Comparison of ENCODE assay signal across 26 cellular contexts in the genomic region with DNA sequence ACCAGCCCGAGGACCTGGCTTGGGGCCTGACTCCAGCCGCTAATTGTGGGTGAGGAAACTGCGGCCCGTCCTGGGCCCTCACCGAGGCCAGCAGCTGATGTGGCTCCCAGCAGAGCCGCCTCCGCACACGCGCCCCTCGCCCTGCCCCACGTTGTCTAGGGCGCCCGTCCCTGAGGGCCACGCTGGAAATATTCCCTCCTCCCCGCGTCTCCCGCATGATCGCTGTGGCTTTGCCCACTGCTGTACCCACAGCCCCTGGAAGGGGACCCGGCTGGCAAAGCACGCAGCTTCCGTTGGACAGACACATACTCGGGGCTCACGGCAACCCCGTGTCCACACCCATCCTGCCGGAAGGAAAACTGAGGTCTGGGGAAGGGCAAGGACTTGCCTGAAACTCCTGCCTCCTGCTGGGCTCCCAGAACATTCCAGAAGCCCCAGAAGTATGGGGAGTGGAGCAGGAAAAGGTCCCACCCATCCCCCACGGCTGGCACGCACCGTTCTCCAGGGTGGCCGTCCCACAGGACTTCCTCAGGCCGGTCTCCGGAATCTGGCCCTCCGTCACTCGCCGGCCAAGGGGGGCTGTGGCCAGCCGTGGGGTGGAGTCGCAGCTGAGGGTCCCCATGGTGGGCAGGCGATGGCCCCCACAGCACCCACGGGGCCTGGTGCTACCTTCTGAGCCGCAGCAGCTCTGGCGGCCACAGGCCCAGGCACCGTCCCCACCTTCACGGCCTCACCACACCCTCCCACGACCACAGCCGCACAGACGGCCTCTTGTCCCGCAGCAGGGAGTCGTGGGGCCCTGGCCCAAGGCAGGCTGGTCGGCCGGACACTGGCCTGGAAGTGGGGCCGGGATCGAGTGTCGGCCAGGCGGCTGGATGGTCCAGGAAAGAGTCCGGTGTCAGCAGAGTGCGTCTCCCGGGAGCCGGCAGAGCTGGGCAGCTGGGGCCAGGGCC. TPM values are rescaled to one million over a fixed set of nuclear protein-coding genes. Genes with fewer than 3 reads are reported as not detected.
DNase-seq lines count a peak whose midpoint lies in the region; ATAC-seq, FAIRE-seq and TF ChIP-seq lines count a peak whose summit lies in the region.
"Had no signal": no experiment of that assay in that cellular context is flagged by ENCODE, and none has a peak within 500 bp of the region (broad histone marks: within the 10 kb centered on the region; RNA-seq: fewer than 3 reads in every experiment).

No MANE protein-coding gene starts in this region.

- no peak for FAIRE-seq in HepG2 (lab: Jason Lieb, UNC)
- FAIRE-seq: endothelial cell of umbilical vein had no signal

- TF ChIP-seq RAD21 in HepG2 (CRISPR knock-in tag; IDR thresholded peaks at IDR 0.05) = no peak

- no peak overlapping the region for H3K27ac ChIP-seq in gastroesophageal sphincter
- H3K27ac ChIP-seq in HepG2 (ENCODE audit: extremely low read length, insufficient read depth, low read length) = no peak overlapping the region
- peak overlapping the region; percentile 78 for H3K27ac ChIP-seq in psoas muscle
- H3K27ac ChIP-seq: C4-2B, KMS-11, ovary, sigmoid colon, vagina had no signal

- in situ Hi-C loops in HepG2 (cut with HindIII; ENCODE audit: extremely low pct_ligation_motif_present, low pct_unique_long_range_greater_than_20kb) = no loop called here

- intact Hi-C loops in HepG2 (cut with micrococcal nuclease; ENCODE audit: unreplicated experiment) = no loop called here
- intact Hi-C loops in psoas muscle (cut with DNase I) = no loop called here
- intact Hi-C loops in left colon (cut with DNase I, micrococcal nuclease) = no loop called here

- no TSS peak for BruUV-seq in HepG2 (replicated peaks; lab: Mats Ljungman, UMichigan)

- H3K4me1 ChIP-seq in NT2/D1 (ENCODE audit: insufficient read depth, insufficient read length) (peaks cover 19% of the 10 kb centered on the region), gastroesophageal sphincter (no peaks in the 10 kb centered on the region), HepG2 (ENCODE audit: insufficient read depth, low read length) (no peaks in the 10 kb centered on the region), psoas muscle (peaks cover 7% of the 10 kb centered on the region)
- H3K4me1 ChIP-seq: breast epithelium, sigmoid colon, vagina had no signal

- WGBS in gastroesophageal sphincter (ENCODE audit: low coverage in 1 of 2), 2 donors = 58% methylated on average over 5 of the region's 57 CpGs; no CpG with 5 or more reads in 1 of the 2 donors
- WGBS in HepG2 (ENCODE audit: low lambda C conversion rate) = 67% methylated on average over 22 of the region's 57 CpGs
- 48 to 53% (median 52%) methylated on average over 54 to 57 of the region's 57 CpGs for WGBS in psoas muscle, 3 donors

- H2AFZ ChIP-seq in HepG2 (ENCODE audit: low read length) = no peak overlapping the region

- H3K27me3 ChIP-seq in NT2/D1 (ENCODE audit: insufficient read depth, insufficient read length) (no peaks in the 10 kb centered on the region), gastroesophageal sphincter (peaks cover 21% of the 10 kb centered on the region), HepG2 (ENCODE audit: control insufficient read depth in 1 of 2, insufficient read depth in 2 of 2, low read length in 2 of 2) (peaks cover 5 to 31% of the 10 kb centered on the region in 2 experiments; a peak in 4 of 5 replicates), psoas muscle (ENCODE audit: insufficient read depth in 3 of 3, low read length in 2 of 3) (peaks cover 0 to 4% (median 0%) of the 10 kb centered on the region in 3 donors)
- H3K27me3 ChIP-seq: ovary, sigmoid colon, vagina had no signal

- TF ChIP-seq CTCF in gastroesophageal sphincter (IDR thresholded peaks at IDR 0.05) = no peak
- TF ChIP-seq CTCF in HepG2 (CRISPR knock-in tag; IDR thresholded peaks at IDR 0.05) = no peak
- TF ChIP-seq CTCF in psoas muscle (IDR thresholded peaks at IDR 0.05) = no peak

- TF ChIP-seq POLR2A in gastroesophageal sphincter (IDR thresholded peaks at IDR 0.05) (no peak), HepG2 (IDR thresholded peaks at IDR 0.05; ENCODE audit: insufficient read depth in 1 of 2, low read depth in 2 of 2, low read length in 2 of 2) (no peak)

- H3K36me3 ChIP-seq in NT2/D1 (ENCODE audit: insufficient read depth, insufficient read length, low read length) = no peaks in the 10 kb centered on the region
- no peaks in the 10 kb centered on the region for H3K36me3 ChIP-seq in gastroesophageal sphincter
- H3K36me3 ChIP-seq in HepG2 (replicated peaks in 1 of 2; ENCODE audit: control insufficient read depth in 1 of 2, insufficient read depth in 2 of 2, low read length in 2 of 2) = no peaks in the 10 kb centered on the region
- H3K36me3 ChIP-seq in psoas muscle (ENCODE audit: insufficient read depth in 1 of 2, low read depth in 1 of 2) = no peaks in the 10 kb centered on the region
- H3K36me3 ChIP-seq: breast epithelium, ovary, sigmoid colon, vagina had no signal

- H3K4me3 ChIP-seq in NT2/D1 (ENCODE audit: insufficient read length, low read depth) (no peak overlapping the region), gastroesophageal sphincter (no peak overlapping the region), HepG2 (replicated peaks in 1 of 3; ENCODE audit: insufficient read depth in 1 of 3, low read depth in 2 of 3, low read length in 3 of 3) (no peak overlapping the region), psoas muscle (peak overlapping the region; percentile 60)
- H3K4me3 ChIP-seq: ovary, sigmoid colon, vagina had no signal

- no peak overlapping the region for H3K4me2 ChIP-seq in HepG2 (ENCODE audit: low read depth, low read length)
- H3K4me2 ChIP-seq: KMS-11 had no signal

- POLR2A ChIA-PET in HepG2 (lab: Yijun Ruan, JAX) = no interaction called here

- no peaks in the 10 kb centered on the region for H3K79me2 ChIP-seq in HepG2 (ENCODE audit: insufficient read depth, low read length)

- H3K9ac ChIP-seq in NT2/D1 (ENCODE audit: insufficient read length, low read depth) (peak overlapping the region; percentile 53), HepG2 (ENCODE audit: insufficient read depth, low read depth, low read length) (no peak overlapping the region)
- H3K9ac ChIP-seq: KMS-11 had no signal

- H4K20me1 ChIP-seq in HepG2 (ENCODE audit: insufficient read depth, low read length) = no peaks in the 10 kb centered on the region

- DNase-seq in NT2/D1 (ENCODE audit: low read depth, low spot score) = no peak
- no peak for DNase-seq in HepG2 (ENCODE audit: low spot score)
- DNase-seq in psoas muscle = peak in 1 of 2 donors; percentile 38
- DNase-seq in kidney glomerular epithelial cell (lab: John Stamatoyannopoulos, UW) = no peak
- no peak for DNase-seq in SK-N-DZ (ENCODE audit: low spot score)
- no peak for DNase-seq in left colon
- DNase-seq: activated B cell treated with CpG ODN at 0.5 μM for 24 hours; activated CD4-positive, alpha-beta memory T cell treated with anti-CD3 and anti-CD28 coated beads for 36 hours; mesendoderm; naive thymus-derived CD4-positive, alpha-beta T cell; NCI-H146; NCI-H2171; NCI-H69; ovary; SHP77; sigmoid colon; SW 1271 had no signal

- TF ChIP-seq EP300 in gastroesophageal sphincter (IDR thresholded peaks at IDR 0.05) (no peak), HepG2 (IDR thresholded peaks at IDR 0.05; ENCODE audit: low read depth in 2 of 2, low read length in 2 of 2) (no peak), HepG2 (CRISPR knock-in tag; IDR thresholded peaks at IDR 0.05; ENCODE audit: borderline replicate concordance) (no peak)

- ATAC-seq in gastroesophageal sphincter = peak; percentile 28
- peak; percentile 68 for ATAC-seq in HepG2
- ATAC-seq in psoas muscle = peak; percentile 74 to 89 (median 83)
- ATAC-seq in GM18867 (IDR thresholded peaks at IDR 0.05; ENCODE audit: unreplicated experiment) = no peak
- ATAC-seq in left colon = no peak
- ATAC-seq: naive thymus-derived CD4-positive, alpha-beta T cell had no signal

- H3K9me3 ChIP-seq in NT2/D1 (ENCODE audit: insufficient read depth, low read length) (no peaks in the 10 kb centered on the region), gastroesophageal sphincter (no peaks in the 10 kb centered on the region), HepG2 (ENCODE audit: low read length) (no peaks in the 10 kb centered on the region), psoas muscle (no peaks in the 10 kb centered on the region)
- H3K9me3 ChIP-seq: breast epithelium, ovary, sigmoid colon, vagina had no signal

- CTCF ChIA-PET in HepG2 (lab: Yijun Ruan, JAX; ENCODE audit: low intra/inter-chr PET ratio, low total read pairs) = no interaction called here

RNA-seq across cellular contexts. Expression of a gene that starts 13.6 kb away (rescaled TPM):
- total RNA-seq in gastroesophageal sphincter (10 to 100 TPM; 14.7 to 24.6 (median 20.4) TPM), HepG2 (2016; rRNA removed; fragmentation: Illumina TruSeq; extraction: Trizol) (4.8 and 9.0 TPM in 2 replicates), psoas muscle (1 to 10 TPM; 4.5 to 9.7 (median 5.4) TPM), left colon (1 to 10 TPM; 4.7 to 9.4 TPM)
- total RNA-seq in HepG2 (2016; cell fraction: cytosol; rRNA removed; fragmentation: Illumina TruSeq; extraction: Trizol; ENCODE audit: low read depth) = 11.0 and 12.0 TPM in 2 replicates
- total RNA-seq in HepG2 (2016; cell fraction: insoluble cytoplasmic fraction; rRNA removed; fragmentation: Illumina TruSeq; extraction: Trizol) = 3.9 and 8.8 TPM in 2 replicates
- total RNA-seq in HepG2 (2016; cell fraction: membrane; rRNA removed; fragmentation: Illumina TruSeq; extraction: Trizol) = 12.6 and 14.2 TPM in 2 replicates
- 7.1 and 9.7 TPM in 2 replicates for total RNA-seq in HepG2 (2016; cell fraction: nucleus; rRNA removed; fragmentation: Illumina TruSeq; extraction: Trizol)
- polyA plus RNA-seq in HepG2 (2011; rRNA removed) (18.3 and 35.8 TPM in 2 replicates), psoas muscle (1 to 10 TPM; 2.2 to 2.8 (median 2.2) TPM)
- 12.4 and 18.0 TPM in 2 replicates for polyA plus RNA-seq in HepG2 (2011; cell fraction: cytosol; rRNA removed)
- polyA plus RNA-seq in HepG2 (2011; cell fraction: nucleus; rRNA removed) = 247 and 276 TPM in 2 replicates
- 21.5 and 36.3 TPM in 2 replicates for polyA plus RNA-seq in HepG2 (2012)
- polyA plus RNA-seq in HepG2 (2016; cell fraction: cytosol; fragmentation: Illumina TruSeq; extraction: Trizol; ENCODE audit: low read depth) = 11.4 and 12.5 TPM in 2 replicates
- polyA plus RNA-seq in HepG2 (2016; cell fraction: insoluble cytoplasmic fraction; fragmentation: Illumina TruSeq; extraction: Trizol; ENCODE audit: low read depth) = 4.7 and 5.3 TPM in 2 replicates
- 13.0 and 14.2 TPM in 2 replicates for polyA plus RNA-seq in HepG2 (2016; cell fraction: membrane; fragmentation: Illumina TruSeq; extraction: Trizol; ENCODE audit: low read depth)
- polyA plus RNA-seq in HepG2 (2016; cell fraction: nucleus; fragmentation: Illumina TruSeq; extraction: Trizol; ENCODE audit: insufficient read depth, low read depth) = 30.5 and 30.9 TPM in 2 replicates
- polyA minus RNA-seq in HepG2 (2011; rRNA and poly(A)+ RNA removed; ENCODE audit: low replicate concordance) = 39.0 TPM in 1 of 2 replicates, not detected in the other
- polyA minus RNA-seq in HepG2 (2011; cell fraction: cytosol; rRNA and poly(A)+ RNA removed) = 11.5 and 24.1 TPM in 2 replicates
- polyA minus RNA-seq in HepG2 (2011; cell fraction: nucleus; rRNA and poly(A)+ RNA removed) = 14.5 and 16.0 TPM in 2 replicates
- polyA plus RNA-seq in SK-N-DZ (2014; cell fraction: cytosol; rRNA removed) = 18.4 and 19.9 TPM in 2 replicates
- polyA plus RNA-seq in SK-N-DZ (2014; cell fraction: nucleus; rRNA removed) = 143 and 144 TPM in 2 replicates
- total RNA-seq: activated B cell treated with CpG ODN at 0.5 μM for 24 hours had no signal
- polyA plus RNA-seq: naive thymus-derived CD4-positive, alpha-beta T cell had no signal

RNA-seq across cellular contexts. Expression of a gene that starts 21.9 kb away (rescaled TPM):
- total RNA-seq in gastroesophageal sphincter (under 1 TPM in 3 of 4 donors, not detected in 1; 0.20 to 0.46 (median 0.40) TPM), HepG2 (2016; rRNA removed; fragmentation: Illumina TruSeq; extraction: Trizol) (0.21 and 0.33 TPM in 2 replicates), psoas muscle (under 1 TPM; 0.26 to 0.40 (median 0.35) TPM), left colon (1 to 10 TPM; 3.1 to 5.9 TPM)
- total RNA-seq in HepG2 (2016; cell fraction: cytosol; rRNA removed; fragmentation: Illumina TruSeq; extraction: Trizol; ENCODE audit: low read depth) = 0.30 and 0.44 TPM in 2 replicates
- total RNA-seq in HepG2 (2016; cell fraction: insoluble cytoplasmic fraction; rRNA removed; fragmentation: Illumina TruSeq; extraction: Trizol) = 0.30 TPM in 1 of 2 replicates, not detected in the other
- total RNA-seq in HepG2 (2016; cell fraction: membrane; rRNA removed; fragmentation: Illumina TruSeq; extraction: Trizol) = 0.37 and 0.45 TPM in 2 replicates
- 0.22 TPM in 1 of 2 replicates, not detected in the other for total RNA-seq in HepG2 (2016; cell fraction: nucleus; rRNA removed; fragmentation: Illumina TruSeq; extraction: Trizol)
- polyA plus RNA-seq in HepG2 (2011; rRNA removed) (0.29 and 0.39 TPM in 2 replicates), psoas muscle (1 to 10 TPM in 1 of 3 donors, under 1 TPM in 2; 0.08 to 1.8 (median 0.33) TPM)
- polyA plus RNA-seq in HepG2 (2011; cell fraction: cytosol; rRNA removed) = 0.42 and 0.60 TPM in 2 replicates
- polyA plus RNA-seq in HepG2 (2011; cell fraction: nucleus; rRNA removed) = 1.9 and 2.3 TPM in 2 replicates
- polyA plus RNA-seq in HepG2 (2012) = 1.7 and 2.3 TPM in 2 replicates
- 0.62 and 0.89 TPM in 2 replicates for polyA plus RNA-seq in HepG2 (2016; cell fraction: cytosol; fragmentation: Illumina TruSeq; extraction: Trizol; ENCODE audit: low read depth)
- polyA plus RNA-seq in HepG2 (2016; cell fraction: insoluble cytoplasmic fraction; fragmentation: Illumina TruSeq; extraction: Trizol; ENCODE audit: low read depth) = 0.33 and 0.51 TPM in 2 replicates
- polyA plus RNA-seq in HepG2 (2016; cell fraction: membrane; fragmentation: Illumina TruSeq; extraction: Trizol; ENCODE audit: low read depth) = 0.74 and 0.99 TPM in 2 replicates
- 0.89 and 1.4 TPM in 2 replicates for polyA plus RNA-seq in HepG2 (2016; cell fraction: nucleus; fragmentation: Illumina TruSeq; extraction: Trizol; ENCODE audit: insufficient read depth, low read depth)
- polyA minus RNA-seq in HepG2 (2011; rRNA and poly(A)+ RNA removed; ENCODE audit: low replicate concordance) = 1.1 TPM in 1 of 2 replicates, not detected in the other
- polyA minus RNA-seq in HepG2 (2011; cell fraction: cytosol; rRNA and poly(A)+ RNA removed) = 0.62 and 0.89 TPM in 2 replicates
- 0.26 and 0.75 TPM in 2 replicates for polyA minus RNA-seq in HepG2 (2011; cell fraction: nucleus; rRNA and poly(A)+ RNA removed)
- 0.15 and 0.20 TPM in 2 replicates for polyA plus RNA-seq in SK-N-DZ (2014; cell fraction: cytosol; rRNA removed)
- polyA plus RNA-seq in SK-N-DZ (2014; cell fraction: nucleus; rRNA removed) = 0.21 and 1.7 TPM in 2 replicates
- total RNA-seq: Daoy had no signal
- polyA plus RNA-seq: AG04450 had no signal

RNA-seq across cellular contexts. Expression of a gene that starts 32.9 kb away (rescaled TPM):
- total RNA-seq in gastroesophageal sphincter (10 to 100 TPM; 50.3 to 83.9 (median 69.7) TPM), HepG2 (2016; rRNA removed; fragmentation: Illumina TruSeq; extraction: Trizol) (4.2 and 6.2 TPM in 2 replicates), psoas muscle (10 to 100 TPM in 2 of 4 donors, 1 to 10 TPM in 2; 8.9 to 16.3 (median 10.2) TPM), left colon (10 to 100 TPM; 17.4 to 19.9 TPM)
- 4.1 and 5.0 TPM in 2 replicates for total RNA-seq in HepG2 (2016; cell fraction: cytosol; rRNA removed; fragmentation: Illumina TruSeq; extraction: Trizol; ENCODE audit: low read depth)
- total RNA-seq in HepG2 (2016; cell fraction: insoluble cytoplasmic fraction; rRNA removed; fragmentation: Illumina TruSeq; extraction: Trizol) = 3.9 and 5.0 TPM in 2 replicates
- 4.2 and 4.9 TPM in 2 replicates for total RNA-seq in HepG2 (2016; cell fraction: membrane; rRNA removed; fragmentation: Illumina TruSeq; extraction: Trizol)
- total RNA-seq in HepG2 (2016; cell fraction: nucleus; rRNA removed; fragmentation: Illumina TruSeq; extraction: Trizol) = 2.4 and 3.4 TPM in 2 replicates
- polyA plus RNA-seq in HepG2 (2011; rRNA removed) (1.1 and 2.0 TPM in 2 replicates), psoas muscle (10 to 100 TPM in 2 of 3 donors, 1 to 10 TPM in 1; 9.8 to 16.6 (median 12.6) TPM)
- polyA plus RNA-seq in HepG2 (2011; cell fraction: cytosol; rRNA removed) = 1.7 and 4.3 TPM in 2 replicates
- 3.3 and 3.7 TPM in 2 replicates for polyA plus RNA-seq in HepG2 (2011; cell fraction: nucleus; rRNA removed)
- polyA plus RNA-seq in HepG2 (2012) = 1.0 and 2.2 TPM in 2 replicates
- polyA plus RNA-seq in HepG2 (2016; cell fraction: cytosol; fragmentation: Illumina TruSeq; extraction: Trizol; ENCODE audit: low read depth) = 2.0 and 2.2 TPM in 2 replicates
- polyA plus RNA-seq in HepG2 (2016; cell fraction: insoluble cytoplasmic fraction; fragmentation: Illumina TruSeq; extraction: Trizol; ENCODE audit: low read depth) = 3.3 and 4.8 TPM in 2 replicates
- polyA plus RNA-seq in HepG2 (2016; cell fraction: membrane; fragmentation: Illumina TruSeq; extraction: Trizol; ENCODE audit: low read depth) = 2.0 and 2.2 TPM in 2 replicates
- 3.1 and 4.1 TPM in 2 replicates for polyA plus RNA-seq in HepG2 (2016; cell fraction: nucleus; fragmentation: Illumina TruSeq; extraction: Trizol; ENCODE audit: insufficient read depth, low read depth)
- polyA minus RNA-seq in HepG2 (2011; rRNA and poly(A)+ RNA removed; ENCODE audit: low replicate concordance) = 2.3 and 2.8 TPM in 2 replicates
- polyA minus RNA-seq in HepG2 (2011; cell fraction: cytosol; rRNA and poly(A)+ RNA removed) = 1.4 and 1.8 TPM in 2 replicates
- 2.1 and 2.3 TPM in 2 replicates for polyA minus RNA-seq in HepG2 (2011; cell fraction: nucleus; rRNA and poly(A)+ RNA removed)
- 33.8 and 44.2 TPM in 2 replicates for polyA plus RNA-seq in SK-N-DZ (2014; cell fraction: cytosol; rRNA removed)
- 31.9 and 56.0 TPM in 2 replicates for polyA plus RNA-seq in SK-N-DZ (2014; cell fraction: nucleus; rRNA removed)

RNA-seq across cellular contexts. Expression of a gene that starts 57.2 kb away (rescaled TPM):
- total RNA-seq in gastroesophageal sphincter = 10 to 100 TPM; 43.2 to 86.9 (median 70.2) TPM
- 119 and 138 TPM in 2 replicates for total RNA-seq in HepG2 (2016; rRNA removed; fragmentation: Illumina TruSeq; extraction: Trizol)
- 181 and 194 TPM in 2 replicates for total RNA-seq in HepG2 (2016; cell fraction: cytosol; rRNA removed; fragmentation: Illumina TruSeq; extraction: Trizol; ENCODE audit: low read depth)
- 104 and 144 TPM in 2 replicates for total RNA-seq in HepG2 (2016; cell fraction: insoluble cytoplasmic fraction; rRNA removed; fragmentation: Illumina TruSeq; extraction: Trizol)
- total RNA-seq in HepG2 (2016; cell fraction: membrane; rRNA removed; fragmentation: Illumina TruSeq; extraction: Trizol) = 198 and 240 TPM in 2 replicates
- total RNA-seq in HepG2 (2016; cell fraction: nucleus; rRNA removed; fragmentation: Illumina TruSeq; extraction: Trizol) = 59.6 and 65.5 TPM in 2 replicates
- 140 and 150 TPM in 2 replicates for polyA plus RNA-seq in HepG2 (2011; rRNA removed)
- 102 and 147 TPM in 2 replicates for polyA plus RNA-seq in HepG2 (2011; cell fraction: cytosol; rRNA removed)
- polyA plus RNA-seq in HepG2 (2011; cell fraction: nucleus; rRNA removed) = 121 and 122 TPM in 2 replicates
- 90.8 and 101 TPM in 2 replicates for polyA plus RNA-seq in HepG2 (2012)
- polyA plus RNA-seq in HepG2 (2016; cell fraction: cytosol; fragmentation: Illumina TruSeq; extraction: Trizol; ENCODE audit: low read depth) = 157 and 191 TPM in 2 replicates
- 118 and 140 TPM in 2 replicates for polyA plus RNA-seq in HepG2 (2016; cell fraction: insoluble cytoplasmic fraction; fragmentation: Illumina TruSeq; extraction: Trizol; ENCODE audit: low read depth)
- 153 and 184 TPM in 2 replicates for polyA plus RNA-seq in HepG2 (2016; cell fraction: membrane; fragmentation: Illumina TruSeq; extraction: Trizol; ENCODE audit: low read depth)
- 130 and 138 TPM in 2 replicates for polyA plus RNA-seq in HepG2 (2016; cell fraction: nucleus; fragmentation: Illumina TruSeq; extraction: Trizol; ENCODE audit: insufficient read depth, low read depth)
- 60.5 and 88.3 TPM in 2 replicates for polyA minus RNA-seq in HepG2 (2011; rRNA and poly(A)+ RNA removed; ENCODE audit: low replicate concordance)
- polyA minus RNA-seq in HepG2 (2011; cell fraction: cytosol; rRNA and poly(A)+ RNA removed) = 42.1 and 46.2 TPM in 2 replicates
- polyA minus RNA-seq in HepG2 (2011; cell fraction: nucleus; rRNA and poly(A)+ RNA removed) = 19.1 and 22.1 TPM in 2 replicates
- 100 to 1,000 TPM in 1 of 4 donors, 10 to 100 TPM in 3; 72.6 to 107 (median 83.0) TPM for total RNA-seq in psoas muscle
- 100 to 1,000 TPM; 113 to 160 (median 123) TPM for polyA plus RNA-seq in psoas muscle
- polyA plus RNA-seq in SK-N-DZ (2014; cell fraction: cytosol; rRNA removed) = 139 and 213 TPM in 2 replicates
- polyA plus RNA-seq in SK-N-DZ (2014; cell fraction: nucleus; rRNA removed) = 181 and 217 TPM in 2 replicates
- total RNA-seq in left colon = 10 to 100 TPM; 62.4 to 67.6 TPM

Comparison
In these comparisons a context has a peak if more than half of its experiments do, and no peak if none do; other contexts are left out.
1. ATAC-seq: peak in gastroesophageal sphincter (single experiment), HepG2 (single experiment) and psoas muscle (4 of 4); none in GM18867 (single experiment) and left colon (single experiment).